1 cellular context compared by ENCODE assay signal in the genomic region with DNA sequence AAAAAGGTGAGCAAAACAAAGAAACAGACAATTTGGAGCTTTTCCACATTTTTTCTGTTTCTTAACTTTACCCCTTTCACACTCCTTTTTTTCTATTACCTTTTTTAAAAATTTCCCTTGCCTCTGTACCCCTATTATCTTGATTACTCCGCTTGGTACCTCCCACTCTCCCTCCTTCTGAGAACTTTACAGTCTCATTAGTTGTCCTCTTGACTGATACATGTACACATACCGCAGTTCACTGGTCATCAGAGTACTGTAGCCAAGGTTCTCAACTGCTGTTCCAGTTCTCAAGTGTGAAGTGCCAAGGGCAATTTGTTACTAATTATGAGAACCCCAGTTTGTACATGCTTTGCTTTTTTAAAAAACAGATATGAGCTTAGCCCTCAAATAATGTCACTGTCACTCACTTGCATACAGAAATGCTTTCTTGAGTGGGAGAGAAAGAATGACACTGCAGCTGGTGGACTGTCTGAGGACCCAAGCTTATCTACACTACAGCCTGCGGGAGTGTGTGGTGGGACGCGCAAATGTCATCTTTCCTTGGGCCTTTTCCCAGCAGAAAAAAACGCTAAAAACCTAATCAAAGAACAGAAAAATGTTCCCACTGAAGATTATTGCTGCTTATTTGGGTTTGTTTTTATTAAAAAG.
TF ChIP-seq lines count a peak whose summit lies in the region.

No MANE protein-coding gene starts in this region.

TF ChIP-seq in K562, 482 proteins besides CTCF, POLR2A, EP300 and RAD21 (continued from another document):
- TF ChIP-seq, protein P1, sequence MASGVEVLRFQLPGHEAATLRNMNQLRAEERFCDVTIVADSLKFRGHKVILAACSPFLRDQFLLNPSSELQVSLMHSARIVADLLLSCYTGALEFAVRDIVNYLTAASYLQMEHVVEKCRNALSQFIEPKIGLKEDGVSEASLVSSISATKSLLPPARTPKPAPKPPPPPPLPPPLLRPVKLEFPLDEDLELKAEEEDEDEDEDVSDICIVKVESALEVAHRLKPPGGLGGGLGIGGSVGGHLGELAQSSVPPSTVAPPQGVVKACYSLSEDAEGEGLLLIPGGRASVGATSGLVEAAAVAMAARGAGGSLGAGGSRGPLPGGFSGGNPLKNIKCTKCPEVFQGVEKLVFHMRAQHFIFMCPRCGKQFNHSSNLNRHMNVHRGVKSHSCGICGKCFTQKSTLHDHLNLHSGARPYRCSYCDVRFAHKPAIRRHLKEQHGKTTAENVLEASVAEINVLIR (CRISPR knock-in tag; IDR thresholded peaks at IDR 0.05): no peak
- TF ChIP-seq ZNF197 (CRISPR knock-in tag; IDR thresholded peaks at IDR 0.05; ENCODE audit: low read depth) (no peak), SMAD1 (IDR thresholded peaks at IDR 0.05; ENCODE audit: low read depth, low read length, partially characterized antibody) (no peak), SAFB2 (IDR thresholded peaks at IDR 0.05; ENCODE audit: borderline replicate concordance, low read depth, low read length, severe bottlenecking) (no peak), PRPF4 (IDR thresholded peaks at IDR 0.05; ENCODE audit: insufficient read depth, low read depth, low read length, poor library complexity, severe bottlenecking) (no peak), MBD2 (IDR thresholded peaks at IDR 0.05; ENCODE audit: borderline replicate concordance, low read depth) (no peak), ZNF239 (CRISPR knock-in tag; IDR thresholded peaks at IDR 0.05) (no peak)
